1 cellular context compared by ENCODE assay signal in the genomic region with DNA sequence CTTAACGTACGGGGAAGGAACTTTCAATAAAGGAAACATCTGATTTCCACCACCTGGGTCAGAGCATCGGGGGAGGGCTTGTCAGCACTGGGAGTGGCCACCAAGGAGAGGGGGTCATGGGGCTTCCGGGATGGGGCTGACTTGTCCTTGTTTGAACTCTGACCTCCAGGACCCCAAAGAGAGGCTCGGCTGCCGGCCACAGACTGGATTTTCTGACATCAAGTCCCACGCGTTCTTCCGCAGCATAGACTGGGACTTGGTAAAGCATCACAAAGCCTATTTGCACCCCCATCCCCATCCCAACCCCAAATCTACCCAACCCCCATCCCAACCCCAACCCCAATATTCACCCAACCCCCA.
TF ChIP-seq lines count a peak whose summit lies in the region.

No MANE protein-coding gene starts in this region.

TF ChIP-seq in IMR-90, 13 proteins besides CTCF, POLR2A, EP300 and RAD21:
- TF ChIP-seq CEBPB (IDR thresholded peaks at IDR 0.05; ENCODE audit: low read depth, low read length) (no peak), MAFK (IDR thresholded peaks at IDR 0.05; ENCODE audit: low read depth, low read length) (no peak), FOS (IDR thresholded peaks at IDR 0.05; ENCODE audit: low read depth, low read length) (no peak), RFX5 (IDR thresholded peaks at IDR 0.05; ENCODE audit: low read depth, low read length) (no peak), RCOR1 (IDR thresholded peaks at IDR 0.05; ENCODE audit: insufficient replicate concordance, low read length) (no peak), MXI1 (IDR thresholded peaks at IDR 0.05; ENCODE audit: borderline replicate concordance, low read depth, low read length) (no peak), MAZ (IDR thresholded peaks at IDR 0.05; ENCODE audit: borderline replicate concordance, low read depth, low read length) (no peak), CHD1 (IDR thresholded peaks at IDR 0.05; ENCODE audit: low read depth, low read length) (no peak), BHLHE40 (IDR thresholded peaks at IDR 0.05; ENCODE audit: low read depth, low read length) (no peak), NFE2L2 (IDR thresholded peaks at IDR 0.05; ENCODE audit: low read depth, low read length) (no peak), SMC3 (IDR thresholded peaks at IDR 0.05; ENCODE audit: low read depth, low read length) (no peak)
- TF ChIP-seq, protein P1, sequence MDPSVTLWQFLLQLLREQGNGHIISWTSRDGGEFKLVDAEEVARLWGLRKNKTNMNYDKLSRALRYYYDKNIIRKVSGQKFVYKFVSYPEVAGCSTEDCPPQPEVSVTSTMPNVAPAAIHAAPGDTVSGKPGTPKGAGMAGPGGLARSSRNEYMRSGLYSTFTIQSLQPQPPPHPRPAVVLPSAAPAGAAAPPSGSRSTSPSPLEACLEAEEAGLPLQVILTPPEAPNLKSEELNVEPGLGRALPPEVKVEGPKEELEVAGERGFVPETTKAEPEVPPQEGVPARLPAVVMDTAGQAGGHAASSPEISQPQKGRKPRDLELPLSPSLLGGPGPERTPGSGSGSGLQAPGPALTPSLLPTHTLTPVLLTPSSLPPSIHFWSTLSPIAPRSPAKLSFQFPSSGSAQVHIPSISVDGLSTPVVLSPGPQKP (IDR thresholded peaks at IDR 0.05; ENCODE audit: borderline replicate concordance, low read depth, low read length), result no peak
- TF ChIP-seq, protein P2, sequence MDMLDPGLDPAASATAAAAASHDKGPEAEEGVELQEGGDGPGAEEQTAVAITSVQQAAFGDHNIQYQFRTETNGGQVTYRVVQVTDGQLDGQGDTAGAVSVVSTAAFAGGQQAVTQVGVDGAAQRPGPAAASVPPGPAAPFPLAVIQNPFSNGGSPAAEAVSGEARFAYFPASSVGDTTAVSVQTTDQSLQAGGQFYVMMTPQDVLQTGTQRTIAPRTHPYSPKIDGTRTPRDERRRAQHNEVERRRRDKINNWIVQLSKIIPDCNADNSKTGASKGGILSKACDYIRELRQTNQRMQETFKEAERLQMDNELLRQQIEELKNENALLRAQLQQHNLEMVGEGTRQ (IDR thresholded peaks at IDR 0.05; ENCODE audit: low read depth, low read length), result no peak
